In the genomic region with DNA sequence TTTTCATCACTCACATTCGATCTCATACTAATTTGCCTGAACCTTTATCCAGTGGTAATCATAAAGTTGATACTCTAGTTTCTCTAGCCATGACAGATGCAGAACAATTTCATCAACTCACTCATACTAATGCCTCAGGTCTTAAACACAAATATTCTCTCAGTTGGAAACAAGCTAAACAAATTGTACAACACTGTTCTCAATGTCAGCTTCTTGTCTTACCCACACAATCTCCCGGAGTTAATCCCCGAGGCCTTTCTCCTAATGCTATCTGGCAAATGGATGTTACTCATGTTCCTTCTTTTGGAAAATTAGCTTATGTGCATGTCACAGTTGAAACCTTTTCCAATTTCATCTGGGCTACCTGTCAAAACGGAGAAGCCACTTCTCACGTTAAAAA, we compare ENCODE assay signal across 16 cellular contexts. TPM values are rescaled to one million over a fixed set of nuclear protein-coding genes. Genes with fewer than 3 reads are reported as not detected.
DNase-seq lines count a peak whose midpoint lies in the region; ATAC-seq, FAIRE-seq and TF ChIP-seq lines count a peak whose summit lies in the region.
"Had no signal": no experiment of that assay in that cellular context is flagged by ENCODE, and none has a peak within 500 bp of the region (broad histone marks: within the 10 kb centered on the region; RNA-seq: fewer than 3 reads in every experiment).

No MANE protein-coding gene starts in this region.

- H2BK12ac ChIP-seq in trophoblast cell (ENCODE audit: low read length) = no peak overlapping the region

- no peak overlapping the region for H3K27ac ChIP-seq in HepG2 (ENCODE audit: extremely low read length, insufficient read depth, low read length)
- no peak overlapping the region for H3K27ac ChIP-seq in right lobe of liver
- no peak overlapping the region for H3K27ac ChIP-seq in K562 (ENCODE audit: extremely low read depth, low read depth, low read length)
- no peak overlapping the region for H3K27ac ChIP-seq in trophoblast cell (ENCODE audit: low read depth, low read length)
- no peak overlapping the region for H3K27ac ChIP-seq in vagina
- H3K27ac ChIP-seq: PC-9 had no signal

- H3K9me3 ChIP-seq in HepG2 (ENCODE audit: low read length) (peaks cover 3% of the 10 kb centered on the region; the same call in 1 of the 2 replicates), right lobe of liver (no peaks in the 10 kb centered on the region), K562 (replicated peaks; ENCODE audit: control insufficient read depth, insufficient read depth, low read depth, low read length) (0 out of 2 replicates have a peak, but pooled peaks cover 1% of the 10 kb centered on the region), trophoblast cell (ENCODE audit: insufficient read depth, low read depth, low read length) (peaks cover 2% of the 10 kb centered on the region), vagina (no peaks in the 10 kb centered on the region)

- H2BK120ac ChIP-seq in trophoblast cell (ENCODE audit: insufficient read depth, low read length, poor library complexity) = no peak overlapping the region

- H3K27ac Mint-ChIP-seq in activated T-cell treated with anti-CD3 and anti-CD28 coated beads, Interleukin-2, amount 50 U/mL, for 72 hours = no peak overlapping the region
- H3K27ac Mint-ChIP-seq: CD4-positive, CD25-positive, alpha-beta regulatory T cell; IgD-negative memory B cell had no signal

- H4K12ac ChIP-seq in trophoblast cell (ENCODE audit: low read depth, low read length) = no peak overlapping the region

- H3K4me2 ChIP-seq in HepG2 (ENCODE audit: low read depth, low read length) (no peak overlapping the region), K562 (ENCODE audit: insufficient read depth, low read length) (no peak overlapping the region), trophoblast cell (ENCODE audit: low read length) (no peak overlapping the region)
- H3K4me2 ChIP-seq: PC-9 had no signal

- WGBS in HepG2 (ENCODE audit: low lambda C conversion rate) = 74% methylated on average over 5 of the region's 5 CpGs
- WGBS in right lobe of liver (ENCODE audit: insufficient coverage, low coverage, low lambda C conversion rate, missing lambda C conversion rate) = 77% methylated on average over 5 of the region's 5 CpGs
- WGBS in K562 (ENCODE audit: insufficient coverage, low coverage, missing lambda C conversion rate) = 12% methylated on average over 5 of the region's 5 CpGs
- WGBS in trophoblast cell (ENCODE audit: extremely low coverage, insufficient coverage, insufficient read length) = no CpG with 5 or more reads among the region's 5 CpGs

- H3K27me3 Mint-ChIP-seq in activated T-cell treated with anti-CD3 and anti-CD28 coated beads, Interleukin-2, amount 50 U/mL, for 72 hours (ENCODE audit: low read depth) = no peaks in the 10 kb centered on the region
- H3K27me3 Mint-ChIP-seq: CD4-positive, CD25-positive, alpha-beta regulatory T cell had no signal

- H3K9ac ChIP-seq in HepG2 (ENCODE audit: insufficient read depth, low read depth, low read length) (no peak overlapping the region), K562 (ENCODE audit: insufficient read depth in 1 of 2, low read depth in 2 of 2, low read length in 2 of 2) (no peak overlapping the region), trophoblast cell (ENCODE audit: low read length) (no peak overlapping the region)

- DNase-seq in HepG2 (ENCODE audit: low spot score) (no peak), right lobe of liver (no peak), K562 (ENCODE audit: extremely low read depth in 1 of 4, low spot score in 3 of 4) (no peak), trophoblast cell (peak; percentile 31 to 64), NCI-H2227 (lab: John Stamatoyannopoulos, UW; ENCODE audit: unreplicated experiment) (no peak), vagina (ENCODE audit: extremely low spot score in 2 of 2) (no peak)
- DNase-seq in activated T-cell treated with anti-CD3 and anti-CD28 coated beads, Interleukin-2, amount 50 U/mL, for 72 hours = no peak
- DNase-seq: DMS79 treated with DMSO at 0.1 percent for 48 hours; NCI-H1048; NCI-H226; NK-92 treated with Interleukin-12 subunit alpha and Interleukin-12 subunit beta, amount 100 ng/mL, for 24 hours; PC-9 had no signal

- POLR2A ChIA-PET in HepG2 (lab: Yijun Ruan, JAX) = interaction anchor here (1.9 to 4.2 kb wide), 6 partner anchors 10 to 239 kb away, joined by 6 to 53 read pairs (median 10); a partner anchor contains a TSS
- POLR2A ChIA-PET in K562 (lab: Yijun Ruan, JAX) = interaction anchor here (1.0 to 1.2 kb wide), 2 partner anchors 10 to 11 kb away, joined by 3 to 6 read pairs; no protein-coding TSS in a partner anchor

- TF ChIP-seq RAD21 in HepG2 (CRISPR knock-in tag; IDR thresholded peaks at IDR 0.05) = no peak
- no peak for TF ChIP-seq RAD21 in K562 (CRISPR knock-in tag; conservative IDR thresholded peaks at IDR 0.05 in 1 of 2, IDR thresholded peaks at IDR 0.05 in 1 of 2)

- no TSS peak for BruUV-seq in HepG2 (replicated peaks; lab: Mats Ljungman, UMichigan)
- BruUV-seq in K562 (replicated peaks; lab: Mats Ljungman, UMichigan) = no TSS peak

- no peak overlapping the region for H3K4ac ChIP-seq in trophoblast cell (ENCODE audit: low read depth, low read length)

- no peak overlapping the region for H2AK5ac ChIP-seq in trophoblast cell (ENCODE audit: low read length)

- H4K20me1 ChIP-seq in HepG2 (ENCODE audit: insufficient read depth, low read length) (no peaks in the 10 kb centered on the region), K562 (replicated peaks; ENCODE audit: control insufficient read depth, insufficient read depth, low read length) (no peaks in the 10 kb centered on the region)

- no peaks in the 10 kb centered on the region for H3K27me3 ChIP-seq in HepG2 (ENCODE audit: control insufficient read depth in 1 of 2, insufficient read depth in 2 of 2, low read length in 2 of 2)
- H3K27me3 ChIP-seq in right lobe of liver = no peaks in the 10 kb centered on the region
- H3K27me3 ChIP-seq in K562 (ENCODE audit: control insufficient read depth in 2 of 2, insufficient read depth in 2 of 2, low read length in 2 of 2) = no peaks in the 10 kb centered on the region
- H3K27me3 ChIP-seq in trophoblast cell (ENCODE audit: insufficient read depth, low read length) = no peaks in the 10 kb centered on the region
- no peaks in the 10 kb centered on the region for H3K27me3 ChIP-seq in vagina

- FAIRE-seq in HepG2 (lab: Jason Lieb, UNC) (no peak), K562 (lab: Jason Lieb, UNC) (no peak)
- FAIRE-seq: D721Med, G401.6 had no signal

- no peaks in the 10 kb centered on the region for H3K9me1 ChIP-seq in K562 (ENCODE audit: control insufficient read depth, insufficient read depth, low read length)

- TF ChIP-seq CTCF in HepG2 (CRISPR knock-in tag; IDR thresholded peaks at IDR 0.05) (no peak), right lobe of liver (IDR thresholded peaks at IDR 0.05) (no peak), K562 (IDR thresholded peaks at IDR 0.05 in 2 of 3, conservative IDR thresholded peaks at IDR 0.05 in 1 of 3; ENCODE audit: insufficient read depth in 2 of 3, low read depth in 1 of 3, low read length in 3 of 3) (no peak), vagina (IDR thresholded peaks at IDR 0.05) (no peak)

- peaks cover 0 to under 1% of the 10 kb centered on the region in 2 donors for H3K9me3 Mint-ChIP-seq in activated T-cell treated with anti-CD3 and anti-CD28 coated beads, Interleukin-2, amount 50 U/mL, for 72 hours
- H3K9me3 Mint-ChIP-seq: CD4-positive, CD25-positive, alpha-beta regulatory T cell had no signal

- no peak overlapping the region for H3K18ac ChIP-seq in trophoblast cell (ENCODE audit: low read length)

- H3K79me2 ChIP-seq in HepG2 (ENCODE audit: insufficient read depth, low read length) (no peaks in the 10 kb centered on the region), K562 (ENCODE audit: control insufficient read depth, insufficient read depth, low read length) (no peaks in the 10 kb centered on the region), trophoblast cell (ENCODE audit: control insufficient read depth, insufficient read depth, low read length, poor library complexity) (no peaks in the 10 kb centered on the region)

- TF ChIP-seq POLR2A in HepG2 (IDR thresholded peaks at IDR 0.05; ENCODE audit: insufficient read depth in 1 of 2, low read depth in 2 of 2, low read length in 2 of 2) (no peak), right lobe of liver (IDR thresholded peaks at IDR 0.05) (no peak), K562 (conservative IDR thresholded peaks at IDR 0.05) (no peak), vagina (IDR thresholded peaks at IDR 0.05) (no peak)

- CTCF ChIA-PET in HepG2 (lab: Yijun Ruan, JAX; ENCODE audit: low intra/inter-chr PET ratio, low total read pairs) (interaction anchor here (2.5 kb wide), 1 partner anchor 10 kb away, joined by 20 read pairs; no protein-coding TSS in a partner anchor), K562 (lab: Yijun Ruan, JAX; ENCODE audit: low intra/inter-chr PET ratio) (no interaction called here)

- H3K14ac ChIP-seq in trophoblast cell (ENCODE audit: low read length) = no peak overlapping the region

- peaks cover 4% of the 10 kb centered on the region for H3K4me1 Mint-ChIP-seq in activated T-cell treated with anti-CD3 and anti-CD28 coated beads, Interleukin-2, amount 50 U/mL, for 72 hours (ENCODE audit: low read depth)

- no peak for TF ChIP-seq EP300 in HepG2 (IDR thresholded peaks at IDR 0.05; ENCODE audit: low read depth in 2 of 2, low read length in 2 of 2)
- TF ChIP-seq EP300 in HepG2 (CRISPR knock-in tag; IDR thresholded peaks at IDR 0.05; ENCODE audit: borderline replicate concordance) = no peak
- no peak for TF ChIP-seq EP300 in K562 (IDR thresholded peaks at IDR 0.05; ENCODE audit: low read length)

- H2BK5ac ChIP-seq in trophoblast cell (ENCODE audit: low read depth, low read length, poor library complexity) = no peak overlapping the region

- ATAC-seq in HepG2 = no peak
- no peak for ATAC-seq in right lobe of liver
- no peak for ATAC-seq in K562
- ATAC-seq in activated T-cell treated with anti-CD3 and anti-CD28 coated beads, Interleukin-2, amount 50 U/mL, for 72 hours (replicated peaks in 1 of 2) = no peak

- H3K36me3 ChIP-seq in HepG2 (replicated peaks in 1 of 2; ENCODE audit: control insufficient read depth in 1 of 2, insufficient read depth in 2 of 2, low read length in 2 of 2) (no peaks in the 10 kb centered on the region), right lobe of liver (no peaks in the 10 kb centered on the region), K562 (ENCODE audit: control insufficient read depth, insufficient read depth, low read length) (no peaks in the 10 kb centered on the region), trophoblast cell (ENCODE audit: control insufficient read depth in 1 of 2, insufficient read depth in 2 of 2, low read length in 2 of 2) (no peaks in the 10 kb centered on the region), vagina (no peaks in the 10 kb centered on the region)

- H3K4me1 ChIP-seq in HepG2 (ENCODE audit: insufficient read depth, low read length) (peaks cover 86% of the 10 kb centered on the region), right lobe of liver (peaks cover 0 to 26% (median 1%) of the 10 kb centered on the region in 4 donors), K562 (replicated peaks in 1 of 2; ENCODE audit: control insufficient read depth in 2 of 2, insufficient read depth in 2 of 2, low read length in 2 of 2) (no peaks in the 10 kb centered on the region), trophoblast cell (ENCODE audit: control insufficient read depth in 1 of 2, insufficient read depth in 2 of 2, low read length in 2 of 2) (peaks cover 0 to 2% of the 10 kb centered on the region in 2 experiments), vagina (peaks cover 10% of the 10 kb centered on the region)

- no peak overlapping the region for H3K4me3 Mint-ChIP-seq in activated T-cell treated with anti-CD3 and anti-CD28 coated beads, Interleukin-2, amount 50 U/mL, for 72 hours
- H3K4me3 Mint-ChIP-seq: CD4-positive, CD25-positive, alpha-beta regulatory T cell; IgD-negative memory B cell had no signal

- H2AFZ ChIP-seq in HepG2 (ENCODE audit: low read length) = peak overlapping the region; percentile 25
- H2AFZ ChIP-seq in K562 (ENCODE audit: low read depth, low read length) = peak overlapping the region; percentile 42; the same call in 1 of the 2 replicates
- no peak overlapping the region for H2AFZ ChIP-seq in trophoblast cell (ENCODE audit: insufficient read depth, low read length, poor library complexity)
- H2AFZ ChIP-seq: PC-9 had no signal

- H3K23ac ChIP-seq in trophoblast cell (ENCODE audit: low read length) = no peak overlapping the region

- no peaks in the 10 kb centered on the region for H3K36me3 Mint-ChIP-seq in activated T-cell treated with anti-CD3 and anti-CD28 coated beads, Interleukin-2, amount 50 U/mL, for 72 hours (ENCODE audit: insufficient read depth in 2 of 2)

- no peak overlapping the region for H3K4me3 ChIP-seq in HepG2 (replicated peaks in 1 of 3; ENCODE audit: insufficient read depth in 1 of 3, low read depth in 2 of 3, low read length in 3 of 3)
- no peak overlapping the region for H3K4me3 ChIP-seq in right lobe of liver
- no peak overlapping the region for H3K4me3 ChIP-seq in K562
- H3K4me3 ChIP-seq in trophoblast cell (ENCODE audit: low read depth, low read length) = no peak overlapping the region
- H3K4me3 ChIP-seq in vagina = no peak overlapping the region
- H3K4me3 ChIP-seq: PC-9 had no signal

- in situ Hi-C loops in HepG2 (cut with HindIII; ENCODE audit: extremely low pct_ligation_motif_present, low pct_unique_long_range_greater_than_20kb) = no loop called here
- in situ Hi-C loops in K562 (cut with MboI) = no loop called here

- no peak overlapping the region for H4K8ac ChIP-seq in trophoblast cell (ENCODE audit: low read depth, low read length)

- no peak overlapping the region for H4K91ac ChIP-seq in trophoblast cell (ENCODE audit: low read depth, low read length)

- intact Hi-C loops in HepG2 (cut with micrococcal nuclease; ENCODE audit: unreplicated experiment) (no loop called here), right lobe of liver (cut with DNase I) (no loop called here), K562 (cut with micrococcal nuclease) (loop anchor here (10.0 kb wide), 1 partner anchor 104 kb away; no protein-coding TSS in a partner anchor), vagina (cut with DNase I) (no loop called here)

- no peaks in the 10 kb centered on the region for H3K79me1 ChIP-seq in trophoblast cell (ENCODE audit: low read length)

RNA-seq across cellular contexts. Expression of a gene that starts 11.5 kb away (rescaled TPM):
- total RNA-seq in HepG2 (2016; rRNA removed; fragmentation: Illumina TruSeq; extraction: Trizol) (100 and 114 TPM in 2 replicates), right lobe of liver (10 to 100 TPM; 17.0 to 28.5 (median 21.5) TPM), K562 (2014; rRNA removed) (44.2 and 59.8 TPM in 2 replicates), K562 (2014; rRNA removed; fragmentation: Illumina TruSeq; extraction: Trizol) (64.2 and 70.6 TPM in 2 replicates), K562 (2015; rRNA removed; fragmentation: Illumina TruSeq; extraction: Trizol) (91.9 and 92.9 TPM in 2 replicates), K562 (2021) (61.5 and 66.2 TPM in 2 replicates), vagina (20.1 TPM)
- 34.2 and 39.4 TPM in 2 replicates for total RNA-seq in HepG2 (2016; cell fraction: cytosol; rRNA removed; fragmentation: Illumina TruSeq; extraction: Trizol; ENCODE audit: low read depth)
- total RNA-seq in HepG2 (2016; cell fraction: insoluble cytoplasmic fraction; rRNA removed; fragmentation: Illumina TruSeq; extraction: Trizol) = 93.7 and 119 TPM in 2 replicates
- 65.8 and 70.3 TPM in 2 replicates for total RNA-seq in HepG2 (2016; cell fraction: membrane; rRNA removed; fragmentation: Illumina TruSeq; extraction: Trizol)
- 79.5 and 91.1 TPM in 2 replicates for total RNA-seq in HepG2 (2016; cell fraction: nucleus; rRNA removed; fragmentation: Illumina TruSeq; extraction: Trizol)
- polyA plus RNA-seq in HepG2 (2011; rRNA removed) (202 and 209 TPM in 2 replicates), K562 (2011; rRNA removed) (89.1 and 105 TPM in 2 replicates), K562 (2014; fragmentation: Illumina TruSeq; extraction: Trizol) (114 and 163 TPM in 2 replicates), K562 (2014; fragmentation: Nextera tagmentation; extraction: Ambion mirVana) (10 to 100 TPM; 12.7 to 13.2 TPM), K562 (2014; rRNA removed) (54.2 and 62.2 TPM in 2 replicates)
- 91.7 and 128 TPM in 2 replicates for polyA plus RNA-seq in HepG2 (2011; cell fraction: cytosol; rRNA removed)
- 359 and 415 TPM in 2 replicates for polyA plus RNA-seq in HepG2 (2011; cell fraction: nucleus; rRNA removed)
- 100 and 126 TPM in 2 replicates for polyA plus RNA-seq in HepG2 (2012)
- 35.1 and 35.8 TPM in 2 replicates for polyA plus RNA-seq in HepG2 (2016; cell fraction: cytosol; fragmentation: Illumina TruSeq; extraction: Trizol; ENCODE audit: low read depth)
- 160 and 184 TPM in 2 replicates for polyA plus RNA-seq in HepG2 (2016; cell fraction: insoluble cytoplasmic fraction; fragmentation: Illumina TruSeq; extraction: Trizol; ENCODE audit: low read depth)
- 62.2 and 66.8 TPM in 2 replicates for polyA plus RNA-seq in HepG2 (2016; cell fraction: membrane; fragmentation: Illumina TruSeq; extraction: Trizol; ENCODE audit: low read depth)
- 277 TPM in 2 replicates for polyA plus RNA-seq in HepG2 (2016; cell fraction: nucleus; fragmentation: Illumina TruSeq; extraction: Trizol; ENCODE audit: insufficient read depth, low read depth)
- polyA minus RNA-seq in HepG2 (2011; rRNA and poly(A)+ RNA removed; ENCODE audit: low replicate concordance) = 74.3 and 87.7 TPM in 2 replicates
- 102 and 132 TPM in 2 replicates for polyA minus RNA-seq in HepG2 (2011; cell fraction: cytosol; rRNA and poly(A)+ RNA removed)
- 80.2 and 123 TPM in 2 replicates for polyA minus RNA-seq in HepG2 (2011; cell fraction: nucleus; rRNA and poly(A)+ RNA removed)
- total RNA-seq in K562 (2011; cell fraction: chromatin; rRNA removed; ENCODE audit: low replicate concordance) = 56.3 and 58.9 TPM in 2 replicates
- total RNA-seq in K562 (2011; cell fraction: nucleolus; rRNA removed) = 33.7 and 34.5 TPM in 2 replicates
- total RNA-seq in K562 (2011; cell fraction: nucleoplasm; rRNA removed) = 34.8 and 41.8 TPM in 2 replicates
- polyA plus RNA-seq in K562 (2011; cell fraction: cytosol; rRNA removed) = 53.5 and 79.9 TPM in 2 replicates
- polyA plus RNA-seq in K562 (2011; cell fraction: nucleus; rRNA removed) = 150 and 160 TPM in 2 replicates
- polyA plus RNA-seq in K562 (2012) = 41.6 and 49.2 TPM in 2 replicates
- polyA minus RNA-seq in K562 (2011; rRNA and poly(A)+ RNA removed) = 84.0 and 119 TPM in 2 replicates
- 43.2 and 58.7 TPM in 2 replicates for polyA minus RNA-seq in K562 (2011; cell fraction: cytosol; rRNA and poly(A)+ RNA removed)
- polyA minus RNA-seq in K562 (2011; cell fraction: nucleus; rRNA and poly(A)+ RNA removed) = 18.7 and 22.2 TPM in 2 replicates
- polyA plus RNA-seq in trophoblast cell (2013) = 48.6 and 51.0 TPM in 2 replicates
- 10 to 100 TPM; 57.4 to 59.3 TPM for total RNA-seq in activated T-cell treated with anti-CD3 and anti-CD28 coated beads, Interleukin-2, amount 50 U/mL, for 72 hours

Comparison
In these comparisons a context has a peak if more than half of its experiments do, and no peak if none do; other contexts are left out.
1. DNase-seq: peak in trophoblast cell (2 of 2); none in HepG2 (single experiment), right lobe of liver (0 of 3), K562 (0 of 4), NCI-H2227 (single experiment), activated T-cell treated with anti-CD3 and anti-CD28 coated beads, Interleukin-2, amount 50 U/mL, for 72 hours (0 of 2) and vagina (0 of 2).